17 cellular contexts compared by ENCODE assay signal in the genomic region with DNA sequence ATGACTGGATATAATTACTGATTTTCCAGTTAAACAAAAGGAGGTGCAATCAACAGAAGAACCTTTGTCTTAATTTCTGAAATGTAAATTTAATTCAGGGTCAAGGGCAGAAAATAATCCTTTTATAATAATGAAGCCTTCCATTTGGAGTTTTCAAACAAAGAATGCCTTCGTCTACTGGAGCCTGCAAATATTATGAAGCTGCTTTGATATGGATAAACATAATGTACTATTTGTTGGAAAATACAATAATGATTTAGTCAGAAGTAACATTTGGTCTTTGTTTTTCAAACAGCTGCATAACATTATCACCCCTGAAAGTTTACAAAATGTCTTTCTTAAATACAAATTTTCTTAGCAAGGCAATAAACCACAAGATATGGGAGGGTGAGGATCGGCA. TPM values are rescaled to one million over a fixed set of nuclear protein-coding genes. Genes with fewer than 3 reads are reported as not detected.
DNase-seq lines count a peak whose midpoint lies in the region; ATAC-seq and TF ChIP-seq lines count a peak whose summit lies in the region.
"Had no signal": no experiment of that assay in that cellular context is flagged by ENCODE, and none has a peak within 500 bp of the region (broad histone marks: within the 10 kb centered on the region; RNA-seq: fewer than 3 reads in every experiment).

No MANE protein-coding gene starts in this region.

- no peak overlapping the region for H3K27ac Mint-ChIP-seq in activated T-cell treated with anti-CD3 and anti-CD28 coated beads, Interleukin-2, amount 50 U/mL, for 72 hours
- H3K27ac Mint-ChIP-seq: CD4-positive, CD25-positive, alpha-beta regulatory T cell; HFFc6 had no signal

- intact Hi-C loops in dorsolateral prefrontal cortex (cut with DNase I): no loop called here

- H3K4me1 Mint-ChIP-seq in activated T-cell treated with anti-CD3 and anti-CD28 coated beads, Interleukin-2, amount 50 U/mL, for 72 hours (ENCODE audit: low read depth): no peaks in the 10 kb centered on the region

- H3K4me3 Mint-ChIP-seq in activated T-cell treated with anti-CD3 and anti-CD28 coated beads, Interleukin-2, amount 50 U/mL, for 72 hours: no peak overlapping the region
- H3K4me3 Mint-ChIP-seq: CD4-positive, CD25-positive, alpha-beta regulatory T cell; HFFc6 had no signal

- no peak for ATAC-seq in activated T-cell treated with anti-CD3 and anti-CD28 coated beads, Interleukin-2, amount 50 U/mL, for 72 hours (replicated peaks in 1 of 2)

- in situ Hi-C loops in ACHN (cut with HindIII; ENCODE audit: low pct_ligation_motif_present, low pct_unique_long_range_greater_than_20kb, low sequenced_read_pairs): no loop called here
- in situ Hi-C loops in KBM-7 (cut with MboI; ENCODE audit: low pct_unique_long_range_greater_than_20kb, low sequenced_read_pairs): no loop called here

- H3K36me3 Mint-ChIP-seq in activated T-cell treated with anti-CD3 and anti-CD28 coated beads, Interleukin-2, amount 50 U/mL, for 72 hours (ENCODE audit: insufficient read depth in 2 of 2): no peaks in the 10 kb centered on the region
- H3K36me3 Mint-ChIP-seq: CD4-positive, CD25-positive, alpha-beta regulatory T cell had no signal

- no peaks in the 10 kb centered on the region for H3K27me3 ChIP-seq in dorsolateral prefrontal cortex
- H3K27me3 ChIP-seq: BLaER1 treated with 17β-estradiol and CSF1 and Interleukin-3, amounts not matched to agents 10 nM and 100 nM had no signal

- no peaks in the 10 kb centered on the region for H3K27me3 Mint-ChIP-seq in activated T-cell treated with anti-CD3 and anti-CD28 coated beads, Interleukin-2, amount 50 U/mL, for 72 hours (ENCODE audit: low read depth)

- H3K4me3 ChIP-seq in dorsolateral prefrontal cortex: peak overlapping the region in 14 of 59 donors; percentile 1 to 42 (median 8)
- H3K4me3 ChIP-seq: BLaER1 treated with 17β-estradiol and CSF1 and Interleukin-3, amounts not matched to agents 10 nM and 100 nM had no signal

- TF ChIP-seq CTCF in dorsolateral prefrontal cortex (IDR thresholded peaks at IDR 0.05 in 54 of 56, conservative IDR thresholded peaks at IDR 0.05 in 2 of 56; ENCODE audit: low read depth in 1 of 56, partially characterized antibody in 56 of 56): no peak

- DNase-seq in COLO829 (ENCODE audit: low spot score) (peak; percentile 3), dorsolateral prefrontal cortex (no peak), foreskin melanocyte (peak; percentile 80), pons (ENCODE audit: low spot score) (peak; percentile 67), ACHN (no peak), HT-29 (ENCODE audit: low spot score) (no peak), KBM-7 (no peak)
- no peak for DNase-seq in activated T-cell treated with anti-CD3 and anti-CD28 coated beads, Interleukin-2, amount 50 U/mL, for 72 hours
- DNase-seq: Calu3; CD4-positive, CD25-positive, alpha-beta regulatory T cell; DMS79; HCEC 1CT; HFFc6 had no signal

- peak overlapping the region in 42 of 59 donors; percentile 5 to 83 (median 54) for H3K27ac ChIP-seq in dorsolateral prefrontal cortex
- H3K27ac ChIP-seq: 22Rv1; BLaER1 treated with 17β-estradiol and CSF1 and Interleukin-3, amounts not matched to agents 10 nM and 100 nM had no signal

- H3K9me3 Mint-ChIP-seq in activated T-cell treated with anti-CD3 and anti-CD28 coated beads, Interleukin-2, amount 50 U/mL, for 72 hours: no peaks in the 10 kb centered on the region
- H3K9me3 Mint-ChIP-seq: CD4-positive, CD25-positive, alpha-beta regulatory T cell; HFFc6 had no signal

RNA-seq across cellular contexts. Expression of a gene that starts 41.5 kb away (rescaled TPM):
- 1 to 10 TPM in 39 of 120 experiments, under 1 TPM in 81; 0.19 to 4.5 (median 0.79) TPM for total RNA-seq in dorsolateral prefrontal cortex
- not detected for total RNA-seq in activated T-cell treated with anti-CD3 and anti-CD28 coated beads, Interleukin-2, amount 50 U/mL, for 72 hours
- not detected in 2 replicates for total RNA-seq in HT-29 (2014; rRNA removed; shearing (Covaris generic))
- total RNA-seq: A673; Calu3; CD4-positive, CD25-positive, alpha-beta regulatory T cell; H4; HFFc6 had no signal

Comparison
In these comparisons a context has a peak if more than half of its experiments do, and no peak if none do; other contexts are left out.
1. DNase-seq: peak in COLO829 (single experiment), foreskin melanocyte (single experiment) and pons (single experiment); none in dorsolateral prefrontal cortex (0 of 10), ACHN (single experiment), activated T-cell treated with anti-CD3 and anti-CD28 coated beads, Interleukin-2, amount 50 U/mL, for 72 hours (0 of 2), HT-29 (single experiment) and KBM-7 (single experiment).